In the genomic region with DNA sequence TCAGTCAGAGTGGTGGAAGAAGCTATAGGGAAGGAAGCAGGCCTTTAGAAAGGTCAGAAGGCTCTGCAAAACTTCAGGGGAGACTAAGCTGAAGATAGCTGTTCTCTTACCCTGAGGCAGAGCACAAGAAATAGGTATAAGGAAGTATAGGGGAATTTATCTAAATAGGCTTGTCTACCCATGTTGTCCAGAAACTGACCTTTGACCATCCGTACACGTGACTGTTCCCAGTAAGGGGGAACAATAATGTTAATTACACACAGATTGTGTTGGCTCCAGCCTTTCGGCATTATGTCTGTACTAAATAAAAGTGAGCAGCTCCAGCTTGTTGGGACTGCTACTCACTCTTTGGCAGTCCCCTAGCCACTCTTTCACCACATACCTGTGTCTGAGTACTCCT, we compare ENCODE assay signal across 1 cellular context.
TF ChIP-seq lines count a peak whose summit lies in the region.

No MANE protein-coding gene starts in this region.

TF ChIP-seq in H1, 55 proteins besides CTCF, POLR2A, EP300 and RAD21 (continued from another document):
- TF ChIP-seq, protein P1, sequence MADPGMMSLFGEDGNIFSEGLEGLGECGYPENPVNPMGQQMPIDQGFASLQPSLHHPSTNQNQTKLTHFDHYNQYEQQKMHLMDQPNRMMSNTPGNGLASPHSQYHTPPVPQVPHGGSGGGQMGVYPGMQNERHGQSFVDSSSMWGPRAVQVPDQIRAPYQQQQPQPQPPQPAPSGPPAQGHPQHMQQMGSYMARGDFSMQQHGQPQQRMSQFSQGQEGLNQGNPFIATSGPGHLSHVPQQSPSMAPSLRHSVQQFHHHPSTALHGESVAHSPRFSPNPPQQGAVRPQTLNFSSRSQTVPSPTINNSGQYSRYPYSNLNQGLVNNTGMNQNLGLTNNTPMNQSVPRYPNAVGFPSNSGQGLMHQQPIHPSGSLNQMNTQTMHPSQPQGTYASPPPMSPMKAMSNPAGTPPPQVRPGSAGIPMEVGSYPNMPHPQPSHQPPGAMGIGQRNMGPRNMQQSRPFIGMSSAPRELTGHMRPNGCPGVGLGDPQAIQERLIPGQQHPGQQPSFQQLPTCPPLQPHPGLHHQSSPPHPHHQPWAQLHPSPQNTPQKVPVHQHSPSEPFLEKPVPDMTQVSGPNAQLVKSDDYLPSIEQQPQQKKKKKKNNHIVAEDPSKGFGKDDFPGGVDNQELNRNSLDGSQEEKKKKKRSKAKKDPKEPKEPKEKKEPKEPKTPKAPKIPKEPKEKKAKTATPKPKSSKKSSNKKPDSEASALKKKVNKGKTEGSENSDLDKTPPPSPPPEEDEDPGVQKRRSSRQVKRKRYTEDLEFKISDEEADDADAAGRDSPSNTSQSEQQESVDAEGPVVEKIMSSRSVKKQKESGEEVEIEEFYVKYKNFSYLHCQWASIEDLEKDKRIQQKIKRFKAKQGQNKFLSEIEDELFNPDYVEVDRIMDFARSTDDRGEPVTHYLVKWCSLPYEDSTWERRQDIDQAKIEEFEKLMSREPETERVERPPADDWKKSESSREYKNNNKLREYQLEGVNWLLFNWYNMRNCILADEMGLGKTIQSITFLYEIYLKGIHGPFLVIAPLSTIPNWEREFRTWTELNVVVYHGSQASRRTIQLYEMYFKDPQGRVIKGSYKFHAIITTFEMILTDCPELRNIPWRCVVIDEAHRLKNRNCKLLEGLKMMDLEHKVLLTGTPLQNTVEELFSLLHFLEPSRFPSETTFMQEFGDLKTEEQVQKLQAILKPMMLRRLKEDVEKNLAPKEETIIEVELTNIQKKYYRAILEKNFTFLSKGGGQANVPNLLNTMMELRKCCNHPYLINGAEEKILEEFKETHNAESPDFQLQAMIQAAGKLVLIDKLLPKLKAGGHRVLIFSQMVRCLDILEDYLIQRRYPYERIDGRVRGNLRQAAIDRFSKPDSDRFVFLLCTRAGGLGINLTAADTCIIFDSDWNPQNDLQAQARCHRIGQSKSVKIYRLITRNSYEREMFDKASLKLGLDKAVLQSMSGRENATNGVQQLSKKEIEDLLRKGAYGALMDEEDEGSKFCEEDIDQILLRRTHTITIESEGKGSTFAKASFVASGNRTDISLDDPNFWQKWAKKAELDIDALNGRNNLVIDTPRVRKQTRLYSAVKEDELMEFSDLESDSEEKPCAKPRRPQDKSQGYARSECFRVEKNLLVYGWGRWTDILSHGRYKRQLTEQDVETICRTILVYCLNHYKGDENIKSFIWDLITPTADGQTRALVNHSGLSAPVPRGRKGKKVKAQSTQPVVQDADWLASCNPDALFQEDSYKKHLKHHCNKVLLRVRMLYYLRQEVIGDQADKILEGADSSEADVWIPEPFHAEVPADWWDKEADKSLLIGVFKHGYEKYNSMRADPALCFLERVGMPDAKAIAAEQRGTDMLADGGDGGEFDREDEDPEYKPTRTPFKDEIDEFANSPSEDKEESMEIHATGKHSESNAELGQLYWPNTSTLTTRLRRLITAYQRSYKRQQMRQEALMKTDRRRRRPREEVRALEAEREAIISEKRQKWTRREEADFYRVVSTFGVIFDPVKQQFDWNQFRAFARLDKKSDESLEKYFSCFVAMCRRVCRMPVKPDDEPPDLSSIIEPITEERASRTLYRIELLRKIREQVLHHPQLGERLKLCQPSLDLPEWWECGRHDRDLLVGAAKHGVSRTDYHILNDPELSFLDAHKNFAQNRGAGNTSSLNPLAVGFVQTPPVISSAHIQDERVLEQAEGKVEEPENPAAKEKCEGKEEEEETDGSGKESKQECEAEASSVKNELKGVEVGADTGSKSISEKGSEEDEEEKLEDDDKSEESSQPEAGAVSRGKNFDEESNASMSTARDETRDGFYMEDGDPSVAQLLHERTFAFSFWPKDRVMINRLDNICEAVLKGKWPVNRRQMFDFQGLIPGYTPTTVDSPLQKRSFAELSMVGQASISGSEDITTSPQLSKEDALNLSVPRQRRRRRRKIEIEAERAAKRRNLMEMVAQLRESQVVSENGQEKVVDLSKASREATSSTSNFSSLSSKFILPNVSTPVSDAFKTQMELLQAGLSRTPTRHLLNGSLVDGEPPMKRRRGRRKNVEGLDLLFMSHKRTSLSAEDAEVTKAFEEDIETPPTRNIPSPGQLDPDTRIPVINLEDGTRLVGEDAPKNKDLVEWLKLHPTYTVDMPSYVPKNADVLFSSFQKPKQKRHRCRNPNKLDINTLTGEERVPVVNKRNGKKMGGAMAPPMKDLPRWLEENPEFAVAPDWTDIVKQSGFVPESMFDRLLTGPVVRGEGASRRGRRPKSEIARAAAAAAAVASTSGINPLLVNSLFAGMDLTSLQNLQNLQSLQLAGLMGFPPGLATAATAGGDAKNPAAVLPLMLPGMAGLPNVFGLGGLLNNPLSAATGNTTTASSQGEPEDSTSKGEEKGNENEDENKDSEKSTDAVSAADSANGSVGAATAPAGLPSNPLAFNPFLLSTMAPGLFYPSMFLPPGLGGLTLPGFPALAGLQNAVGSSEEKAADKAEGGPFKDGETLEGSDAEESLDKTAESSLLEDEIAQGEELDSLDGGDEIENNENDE (IDR thresholded peaks at IDR 0.05; ENCODE audit: insufficient replicate concordance, low read length) = no peak
- no peak for TF ChIP-seq SIRT6 (IDR thresholded peaks at IDR 0.05; ENCODE audit: low read length)
